ENCODE assay signal across 2 cellular contexts in the genomic region with DNA sequence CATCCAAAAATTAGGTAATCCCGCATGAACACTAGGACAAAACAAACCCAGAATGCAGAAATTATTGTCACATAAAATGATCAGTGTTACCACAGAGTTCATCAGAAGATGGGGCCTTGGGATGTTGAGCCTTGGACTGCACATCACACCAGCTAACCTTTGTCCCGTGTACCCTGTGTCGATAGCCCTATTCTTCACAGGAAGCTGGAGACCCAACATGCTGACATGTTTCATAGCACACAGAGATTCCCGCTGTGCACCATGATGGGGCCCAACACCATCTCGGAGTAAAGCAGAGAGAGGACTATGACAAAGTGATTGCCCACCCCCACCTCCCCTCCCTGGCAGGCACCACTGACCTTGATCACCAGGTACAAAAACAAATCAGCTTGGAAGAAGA.
TF ChIP-seq lines count a peak whose summit lies in the region.

No MANE protein-coding gene starts in this region.

TF ChIP-seq in HepG2, 621 proteins besides CTCF, POLR2A, EP300 and RAD21 (continues in another document):
- no peak for TF ChIP-seq SP4 (CRISPR knock-in tag; IDR thresholded peaks at IDR 0.05)
- TF ChIP-seq TBP (CRISPR knock-in tag; IDR thresholded peaks at IDR 0.05), result no peak
- TF ChIP-seq, protein P1, sequence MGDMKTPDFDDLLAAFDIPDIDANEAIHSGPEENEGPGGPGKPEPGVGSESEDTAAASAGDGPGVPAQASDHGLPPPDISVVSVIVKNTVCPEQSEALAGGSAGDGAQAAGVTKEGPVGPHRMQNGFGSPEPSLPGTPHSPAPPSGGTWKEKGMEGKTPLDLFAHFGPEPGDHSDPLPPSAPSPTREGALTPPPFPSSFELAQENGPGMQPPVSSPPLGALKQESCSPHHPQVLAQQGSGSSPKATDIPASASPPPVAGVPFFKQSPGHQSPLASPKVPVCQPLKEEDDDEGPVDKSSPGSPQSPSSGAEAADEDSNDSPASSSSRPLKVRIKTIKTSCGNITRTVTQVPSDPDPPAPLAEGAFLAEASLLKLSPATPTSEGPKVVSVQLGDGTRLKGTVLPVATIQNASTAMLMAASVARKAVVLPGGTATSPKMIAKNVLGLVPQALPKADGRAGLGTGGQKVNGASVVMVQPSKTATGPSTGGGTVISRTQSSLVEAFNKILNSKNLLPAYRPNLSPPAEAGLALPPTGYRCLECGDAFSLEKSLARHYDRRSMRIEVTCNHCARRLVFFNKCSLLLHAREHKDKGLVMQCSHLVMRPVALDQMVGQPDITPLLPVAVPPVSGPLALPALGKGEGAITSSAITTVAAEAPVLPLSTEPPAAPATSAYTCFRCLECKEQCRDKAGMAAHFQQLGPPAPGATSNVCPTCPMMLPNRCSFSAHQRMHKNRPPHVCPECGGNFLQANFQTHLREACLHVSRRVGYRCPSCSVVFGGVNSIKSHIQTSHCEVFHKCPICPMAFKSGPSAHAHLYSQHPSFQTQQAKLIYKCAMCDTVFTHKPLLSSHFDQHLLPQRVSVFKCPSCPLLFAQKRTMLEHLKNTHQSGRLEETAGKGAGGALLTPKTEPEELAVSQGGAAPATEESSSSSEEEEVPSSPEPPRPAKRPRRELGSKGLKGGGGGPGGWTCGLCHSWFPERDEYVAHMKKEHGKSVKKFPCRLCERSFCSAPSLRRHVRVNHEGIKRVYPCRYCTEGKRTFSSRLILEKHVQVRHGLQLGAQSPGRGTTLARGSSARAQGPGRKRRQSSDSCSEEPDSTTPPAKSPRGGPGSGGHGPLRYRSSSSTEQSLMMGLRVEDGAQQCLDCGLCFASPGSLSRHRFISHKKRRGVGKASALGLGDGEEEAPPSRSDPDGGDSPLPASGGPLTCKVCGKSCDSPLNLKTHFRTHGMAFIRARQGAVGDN (CRISPR knock-in tag; IDR thresholded peaks at IDR 0.05), result peak; percentile 35; the same call in 1 of the 2 replicates
- peak; percentile 83 for TF ChIP-seq ZBTB38 (CRISPR knock-in tag; IDR thresholded peaks at IDR 0.05)
- peak; percentile 79 for TF ChIP-seq ZNF768 (CRISPR knock-in tag; IDR thresholded peaks at IDR 0.05)
- TF ChIP-seq, protein P2, sequence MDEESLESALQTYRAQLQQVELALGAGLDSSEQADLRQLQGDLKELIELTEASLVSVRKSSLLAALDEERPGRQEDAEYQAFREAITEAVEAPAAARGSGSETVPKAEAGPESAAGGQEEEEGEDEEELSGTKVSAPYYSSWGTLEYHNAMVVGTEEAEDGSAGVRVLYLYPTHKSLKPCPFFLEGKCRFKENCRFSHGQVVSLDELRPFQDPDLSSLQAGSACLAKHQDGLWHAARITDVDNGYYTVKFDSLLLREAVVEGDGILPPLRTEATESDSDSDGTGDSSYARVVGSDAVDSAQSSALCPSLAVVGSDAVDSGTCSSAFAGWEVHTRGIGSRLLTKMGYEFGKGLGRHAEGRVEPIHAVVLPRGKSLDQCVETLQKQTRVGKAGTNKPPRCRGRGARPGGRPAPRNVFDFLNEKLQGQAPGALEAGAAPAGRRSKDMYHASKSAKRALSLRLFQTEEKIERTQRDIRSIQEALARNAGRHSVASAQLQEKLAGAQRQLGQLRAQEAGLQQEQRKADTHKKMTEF (CRISPR knock-in tag; IDR thresholded peaks at IDR 0.05), result 0 out of 2 replicates have a peak, but pooled peaks have one; percentile 17
- peak; percentile 42; the same call in 1 of the 2 replicates for TF ChIP-seq FOXA3 (CRISPR knock-in tag; IDR thresholded peaks at IDR 0.05)
- TF ChIP-seq SOX13 (IDR thresholded peaks at IDR 0.05), result no peak
- 0 out of 4 replicates have a peak, but pooled peaks of 1 of the 2 experiments have one; percentile 12 for TF ChIP-seq SOX13 (CRISPR knock-in tag; conservative IDR thresholded peaks at IDR 0.05 in 1 of 2, IDR thresholded peaks at IDR 0.05 in 1 of 2)
- no peak for TF ChIP-seq ZNF20 (CRISPR knock-in tag; IDR thresholded peaks at IDR 0.05)
- TF ChIP-seq HNF4G (IDR thresholded peaks at IDR 0.05; ENCODE audit: borderline replicate concordance, low read depth, low read length), result peak; percentile 59; the same call in 1 of the 2 replicates
- no peak for TF ChIP-seq HNF4G (CRISPR knock-in tag; IDR thresholded peaks at IDR 0.05; ENCODE audit: borderline replicate concordance, low read depth)
- TF ChIP-seq GATAD2A (CRISPR knock-in tag; IDR thresholded peaks at IDR 0.05), result peak; percentile 58
- TF ChIP-seq, protein P3, sequence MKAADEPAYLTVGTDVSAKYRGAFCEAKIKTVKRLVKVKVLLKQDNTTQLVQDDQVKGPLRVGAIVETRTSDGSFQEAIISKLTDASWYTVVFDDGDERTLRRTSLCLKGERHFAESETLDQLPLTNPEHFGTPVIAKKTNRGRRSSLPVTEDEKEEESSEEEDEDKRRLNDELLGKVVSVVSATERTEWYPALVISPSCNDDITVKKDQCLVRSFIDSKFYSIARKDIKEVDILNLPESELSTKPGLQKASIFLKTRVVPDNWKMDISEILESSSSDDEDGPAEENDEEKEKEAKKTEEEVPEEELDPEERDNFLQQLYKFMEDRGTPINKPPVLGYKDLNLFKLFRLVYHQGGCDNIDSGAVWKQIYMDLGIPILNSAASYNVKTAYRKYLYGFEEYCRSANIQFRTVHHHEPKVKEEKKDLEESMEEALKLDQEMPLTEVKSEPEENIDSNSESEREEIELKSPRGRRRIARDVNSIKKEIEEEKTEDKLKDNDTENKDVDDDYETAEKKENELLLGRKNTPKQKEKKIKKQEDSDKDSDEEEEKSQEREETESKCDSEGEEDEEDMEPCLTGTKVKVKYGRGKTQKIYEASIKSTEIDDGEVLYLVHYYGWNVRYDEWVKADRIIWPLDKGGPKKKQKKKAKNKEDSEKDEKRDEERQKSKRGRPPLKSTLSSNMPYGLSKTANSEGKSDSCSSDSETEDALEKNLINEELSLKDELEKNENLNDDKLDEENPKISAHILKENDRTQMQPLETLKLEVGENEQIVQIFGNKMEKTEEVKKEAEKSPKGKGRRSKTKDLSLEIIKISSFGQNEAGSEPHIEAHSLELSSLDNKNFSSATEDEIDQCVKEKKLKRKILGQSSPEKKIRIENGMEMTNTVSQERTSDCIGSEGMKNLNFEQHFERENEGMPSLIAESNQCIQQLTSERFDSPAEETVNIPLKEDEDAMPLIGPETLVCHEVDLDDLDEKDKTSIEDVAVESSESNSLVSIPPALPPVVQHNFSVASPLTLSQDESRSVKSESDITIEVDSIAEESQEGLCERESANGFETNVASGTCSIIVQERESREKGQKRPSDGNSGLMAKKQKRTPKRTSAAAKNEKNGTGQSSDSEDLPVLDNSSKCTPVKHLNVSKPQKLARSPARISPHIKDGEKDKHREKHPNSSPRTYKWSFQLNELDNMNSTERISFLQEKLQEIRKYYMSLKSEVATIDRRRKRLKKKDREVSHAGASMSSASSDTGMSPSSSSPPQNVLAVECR (CRISPR knock-in tag; IDR thresholded peaks at IDR 0.05; ENCODE audit: borderline replicate concordance), result peak; percentile 28; the same call in 1 of the 2 replicates
- TF ChIP-seq KDM2A (CRISPR knock-in tag; IDR thresholded peaks at IDR 0.05; ENCODE audit: borderline replicate concordance, low read depth), result 0 out of 2 replicates have a peak, but pooled peaks have one; percentile 14

TF ChIP-seq in neural cell, 6 proteins besides CTCF, POLR2A, EP300 and RAD21:
- no peak for TF ChIP-seq EZH2 (IDR thresholded peaks at IDR 0.05; ENCODE audit: borderline replicate concordance, insufficient read depth, low read length, poor library complexity, severe bottlenecking)
- no peak for TF ChIP-seq POLR2AphosphoS5 (IDR thresholded peaks at IDR 0.05)
- TF ChIP-seq, protein P4, sequence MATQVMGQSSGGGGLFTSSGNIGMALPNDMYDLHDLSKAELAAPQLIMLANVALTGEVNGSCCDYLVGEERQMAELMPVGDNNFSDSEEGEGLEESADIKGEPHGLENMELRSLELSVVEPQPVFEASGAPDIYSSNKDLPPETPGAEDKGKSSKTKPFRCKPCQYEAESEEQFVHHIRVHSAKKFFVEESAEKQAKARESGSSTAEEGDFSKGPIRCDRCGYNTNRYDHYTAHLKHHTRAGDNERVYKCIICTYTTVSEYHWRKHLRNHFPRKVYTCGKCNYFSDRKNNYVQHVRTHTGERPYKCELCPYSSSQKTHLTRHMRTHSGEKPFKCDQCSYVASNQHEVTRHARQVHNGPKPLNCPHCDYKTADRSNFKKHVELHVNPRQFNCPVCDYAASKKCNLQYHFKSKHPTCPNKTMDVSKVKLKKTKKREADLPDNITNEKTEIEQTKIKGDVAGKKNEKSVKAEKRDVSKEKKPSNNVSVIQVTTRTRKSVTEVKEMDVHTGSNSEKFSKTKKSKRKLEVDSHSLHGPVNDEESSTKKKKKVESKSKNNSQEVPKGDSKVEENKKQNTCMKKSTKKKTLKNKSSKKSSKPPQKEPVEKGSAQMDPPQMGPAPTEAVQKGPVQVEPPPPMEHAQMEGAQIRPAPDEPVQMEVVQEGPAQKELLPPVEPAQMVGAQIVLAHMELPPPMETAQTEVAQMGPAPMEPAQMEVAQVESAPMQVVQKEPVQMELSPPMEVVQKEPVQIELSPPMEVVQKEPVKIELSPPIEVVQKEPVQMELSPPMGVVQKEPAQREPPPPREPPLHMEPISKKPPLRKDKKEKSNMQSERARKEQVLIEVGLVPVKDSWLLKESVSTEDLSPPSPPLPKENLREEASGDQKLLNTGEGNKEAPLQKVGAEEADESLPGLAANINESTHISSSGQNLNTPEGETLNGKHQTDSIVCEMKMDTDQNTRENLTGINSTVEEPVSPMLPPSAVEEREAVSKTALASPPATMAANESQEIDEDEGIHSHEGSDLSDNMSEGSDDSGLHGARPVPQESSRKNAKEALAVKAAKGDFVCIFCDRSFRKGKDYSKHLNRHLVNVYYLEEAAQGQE (IDR thresholded peaks at IDR 0.05; ENCODE audit: borderline replicate concordance), result no peak
- TF ChIP-seq MXI1 (conservative IDR thresholded peaks at IDR 0.05; ENCODE audit: poor library complexity, severe bottlenecking), result no peak
- TF ChIP-seq TAF1 (IDR thresholded peaks at IDR 0.05; ENCODE audit: low read depth), result no peak
- no peak for TF ChIP-seq SMC3 (conservative IDR thresholded peaks at IDR 0.05; ENCODE audit: poor library complexity)
